In the genomic region with DNA sequence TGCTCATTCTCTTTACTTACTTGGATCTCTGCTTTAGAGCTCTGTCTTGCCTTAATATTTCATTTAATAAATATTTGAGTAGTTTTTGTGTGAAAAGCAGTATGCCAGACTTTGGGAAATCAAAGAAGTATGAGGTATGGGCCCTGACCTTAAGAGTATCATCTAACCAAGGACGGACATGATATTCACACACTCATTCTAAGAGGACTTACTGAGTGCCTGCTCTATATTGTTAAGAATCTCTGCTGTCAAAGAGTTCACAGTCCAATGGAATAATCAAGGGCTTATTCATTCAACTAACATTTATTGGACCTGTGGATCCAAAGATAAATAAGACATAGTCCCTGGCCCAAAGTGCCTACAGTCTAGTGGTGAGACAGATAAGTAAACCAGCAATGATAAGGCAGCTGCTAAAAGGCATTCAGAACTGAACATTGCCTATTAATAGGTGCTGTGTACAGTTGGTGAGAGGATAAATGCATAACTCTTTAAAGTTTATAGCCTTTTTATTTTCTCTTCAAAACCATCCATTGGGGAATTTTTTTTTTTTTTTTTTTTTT, we compare ENCODE assay signal across 2 cellular contexts.
TF ChIP-seq lines count a peak whose summit lies in the region.

No MANE protein-coding gene starts in this region.

TF ChIP-seq in HEK293, 187 proteins besides CTCF, POLR2A, EP300 and RAD21:
- TF ChIP-seq, protein P1, sequence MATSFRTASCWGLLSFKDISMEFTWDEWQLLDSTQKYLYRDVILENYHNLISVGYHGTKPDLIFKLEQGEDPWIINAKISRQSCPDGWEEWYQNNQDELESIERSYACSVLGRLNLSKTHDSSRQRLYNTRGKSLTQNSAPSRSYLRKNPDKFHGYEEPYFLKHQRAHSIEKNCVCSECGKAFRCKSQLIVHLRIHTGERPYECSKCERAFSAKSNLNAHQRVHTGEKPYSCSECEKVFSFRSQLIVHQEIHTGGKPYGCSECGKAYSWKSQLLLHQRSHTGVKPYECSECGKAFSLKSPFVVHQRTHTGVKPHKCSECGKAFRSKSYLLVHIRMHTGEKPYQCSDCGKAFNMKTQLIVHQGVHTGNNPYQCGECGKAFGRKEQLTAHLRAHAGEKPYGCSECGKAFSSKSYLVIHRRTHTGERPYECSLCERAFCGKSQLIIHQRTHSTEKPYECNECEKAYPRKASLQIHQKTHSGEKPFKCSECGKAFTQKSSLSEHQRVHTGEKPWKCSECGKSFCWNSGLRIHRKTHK (tag by site-specific recombination; IDR thresholded peaks at IDR 0.05): no peak
- TF ChIP-seq SCRT1 (tag by site-specific recombination; IDR thresholded peaks at IDR 0.05; ENCODE audit: borderline replicate concordance) (0 out of 2 replicates have a peak, but pooled peaks have one; percentile 16), ZNF677 (tag by site-specific recombination; IDR thresholded peaks at IDR 0.05) (no peak), SP7 (tag by site-specific recombination; IDR thresholded peaks at IDR 0.05) (no peak)
TF ChIP-seq in HEK293: peak in this region for 1.

TF ChIP-seq in HepG2, 621 proteins besides CTCF, POLR2A, EP300 and RAD21 (continued from another document):
- TF ChIP-seq, protein P2, sequence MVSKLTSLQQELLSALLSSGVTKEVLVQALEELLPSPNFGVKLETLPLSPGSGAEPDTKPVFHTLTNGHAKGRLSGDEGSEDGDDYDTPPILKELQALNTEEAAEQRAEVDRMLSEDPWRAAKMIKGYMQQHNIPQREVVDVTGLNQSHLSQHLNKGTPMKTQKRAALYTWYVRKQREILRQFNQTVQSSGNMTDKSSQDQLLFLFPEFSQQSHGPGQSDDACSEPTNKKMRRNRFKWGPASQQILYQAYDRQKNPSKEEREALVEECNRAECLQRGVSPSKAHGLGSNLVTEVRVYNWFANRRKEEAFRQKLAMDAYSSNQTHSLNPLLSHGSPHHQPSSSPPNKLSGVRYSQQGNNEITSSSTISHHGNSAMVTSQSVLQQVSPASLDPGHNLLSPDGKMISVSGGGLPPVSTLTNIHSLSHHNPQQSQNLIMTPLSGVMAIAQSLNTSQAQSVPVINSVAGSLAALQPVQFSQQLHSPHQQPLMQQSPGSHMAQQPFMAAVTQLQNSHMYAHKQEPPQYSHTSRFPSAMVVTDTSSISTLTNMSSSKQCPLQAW (CRISPR knock-in tag; IDR thresholded peaks at IDR 0.05): no peak
- no peak for TF ChIP-seq MTF2 (CRISPR knock-in tag; IDR thresholded peaks at IDR 0.05; ENCODE audit: borderline replicate concordance)
- TF ChIP-seq, protein P3, sequence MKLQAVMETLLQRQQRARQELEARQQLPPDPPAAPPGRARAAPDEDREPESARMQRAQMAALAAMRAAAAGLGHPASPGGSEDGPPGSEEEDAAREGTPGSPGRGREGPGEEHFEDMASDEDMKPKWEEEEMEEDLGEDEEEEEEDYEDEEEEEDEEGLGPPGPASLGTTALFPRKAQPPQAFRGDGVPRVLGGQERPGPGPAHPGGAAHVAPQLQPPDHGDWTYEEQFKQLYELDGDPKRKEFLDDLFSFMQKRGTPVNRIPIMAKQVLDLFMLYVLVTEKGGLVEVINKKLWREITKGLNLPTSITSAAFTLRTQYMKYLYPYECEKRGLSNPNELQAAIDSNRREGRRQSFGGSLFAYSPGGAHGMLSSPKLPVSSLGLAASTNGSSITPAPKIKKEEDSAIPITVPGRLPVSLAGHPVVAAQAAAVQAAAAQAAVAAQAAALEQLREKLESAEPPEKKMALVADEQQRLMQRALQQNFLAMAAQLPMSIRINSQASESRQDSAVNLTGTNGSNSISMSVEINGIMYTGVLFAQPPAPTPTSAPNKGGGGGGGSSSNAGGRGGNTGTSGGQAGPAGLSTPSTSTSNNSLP (IDR thresholded peaks at IDR 0.05; ENCODE audit: low read depth, low read length): 0 out of 2 replicates have a peak, but pooled peaks have one; percentile 18
- no peak for TF ChIP-seq FOXA1 (IDR thresholded peaks at IDR 0.05)
- no peak for TF ChIP-seq FOXA1 (CRISPR knock-in tag; IDR thresholded peaks at IDR 0.05)
